Comparison of ENCODE assay signal across 23 cellular contexts in the genomic region with DNA sequence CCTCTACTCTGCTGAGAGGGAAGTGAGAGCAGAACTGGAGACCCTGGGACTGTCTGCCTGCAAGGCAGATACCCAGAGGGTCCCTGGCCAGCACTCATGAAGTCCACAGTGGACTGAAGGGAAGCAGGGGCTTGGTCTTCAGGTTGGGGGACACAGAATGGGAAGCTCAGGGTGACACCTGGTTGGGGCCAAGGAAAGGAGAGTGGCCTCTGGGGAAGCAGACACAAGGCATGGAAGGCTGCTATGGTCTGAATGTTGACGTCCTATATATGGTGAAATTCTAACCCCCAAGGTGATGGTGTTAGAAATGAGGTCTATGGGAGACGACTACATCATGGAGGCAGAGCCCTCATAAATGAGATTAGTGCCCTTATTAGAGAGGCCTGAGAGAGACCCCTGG.
"Had no signal": no experiment of that assay in that cellular context is flagged by ENCODE, and none has a peak within 500 bp of the region (broad histone marks: within the 10 kb centered on the region; RNA-seq: fewer than 3 reads in every experiment).

No MANE protein-coding gene starts in this region.

- H3K27ac ChIP-seq: SJCRH30 had no signal

- H3K4me3 ChIP-seq: MG63, SJCRH30 had no signal

- H3K36me3 ChIP-seq: MG63, SJCRH30 had no signal

- H3K9me3 ChIP-seq: MG63, SJCRH30 had no signal

- ATAC-seq: HepG2, Panc1, PC-3, Right ventricle myocardium inferior, SK-N-SH treated with all-trans-retinoic acid at 6 μM for 48 hours had no signal

- DNase-seq: IMR-90, Karpas-422, KG1, MG63, NCI-H1092, NCI-H1105 treated with DMSO at 0.1 percent for 48 hours, NCI-H1417 treated with DMSO at 0.1 percent for 48 hours, NCI-H1694 treated with DMSO at 0.1 percent for 48 hours, NCI-H2029, NCI-H2081 treated with DMSO at 0.1 percent for 48 hours, NCI-H2171, NCI-H226, NCI-H446, NCI-H510A, NCI-H524 treated with DMSO at 0.1 percent for 48 hours, NCI-H774, PC-3, SHP77 treated with DMSO at 0.1 percent for 48 hours, SJCRH30 had no signal

- H3K4me1 ChIP-seq: SJCRH30 had no signal

- H3K27me3 ChIP-seq: MG63, SJCRH30 had no signal
